Comparison of ENCODE assay signal across 20 cellular contexts in genomic region chr17:76948301-76948700, GRCh38.
"Had no signal": no experiment of that assay in that cellular context is flagged by ENCODE, and none has a peak within 500 bp of the region (broad histone marks: within the 10 kb centered on the region; RNA-seq: fewer than 3 reads in every experiment).

No MANE protein-coding gene starts in this region.

- H3K4me3 Mint-ChIP-seq: IgD-negative memory B cell had no signal

- ATAC-seq: K562, Right ventricle myocardium inferior had no signal

- H3K9me3 Mint-ChIP-seq: IgD-negative memory B cell had no signal

- H3K4me2 ChIP-seq: KMS-11, PC-9 had no signal

- H3K27ac ChIP-seq: HL-60, KMS-11, PC-9, Peyer's patch, SJCRH30 had no signal

- H2AFZ ChIP-seq: PC-9 had no signal

- H3K4me1 ChIP-seq: Peyer's patch, SJCRH30 had no signal

- H3K27ac Mint-ChIP-seq: IgD-negative memory B cell had no signal

- DNase-seq: Kasumi-1; MV-4-11; NCI-H1048; NCI-H1417; NCI-H1436 treated with DMSO at 0.1 percent for 48 hours; NCI-H1694; NCI-H187 treated with DMSO at 0.1 percent for 48 hours; NCI-H345; NCI-H446 treated with DMSO at 0.1 percent for 48 hours; NCI-H510A treated with DMSO at 0.1 percent for 48 hours; NK-92 treated with Interleukin-12 subunit alpha and Interleukin-12 subunit beta, amount 100 ng/mL, for 24 hours; OCI-M1; PC-9; Peyer's patch; SJCRH30 had no signal

- H3K9me3 ChIP-seq: Peyer's patch, SJCRH30 had no signal

- H3K27me3 ChIP-seq: Peyer's patch had no signal

- H3K36me3 ChIP-seq: Peyer's patch, SJCRH30 had no signal

- H3K4me3 ChIP-seq: K562, PC-9, Peyer's patch, SJCRH30 had no signal

- H3K36me3 Mint-ChIP-seq: IgD-negative memory B cell had no signal
